ENCODE assay signal across 10 cellular contexts in genomic region chr16:81401035-81401950, GRCh38. TPM values are rescaled to one million over a fixed set of nuclear protein-coding genes. Genes with fewer than 3 reads are reported as not detected.
DNase-seq lines count a peak whose midpoint lies in the region; TF ChIP-seq lines count a peak whose summit lies in the region.
"Had no signal": no experiment of that assay in that cellular context is flagged by ENCODE, and none has a peak within 500 bp of the region (broad histone marks: within the 10 kb centered on the region; RNA-seq: fewer than 3 reads in every experiment).

No MANE protein-coding gene starts in this region.

- TF ChIP-seq CTCF in C4-2B (conservative IDR thresholded peaks at IDR 0.05) (no peak), osteoblast (IDR thresholded peaks at IDR 0.05; ENCODE audit: extremely low read depth, low read depth, low read length) (no peak), A673 (conservative IDR thresholded peaks at IDR 0.05; ENCODE audit: low read depth, low read length) (no peak)

- CTCF ChIA-PET in A673 (lab: Charles Lee): no interaction called here

- H3K9me3 ChIP-seq in MG63 (no peaks in the 10 kb centered on the region), osteoblast (ENCODE audit: low read depth, low read length) (no peaks in the 10 kb centered on the region), A673 (ENCODE audit: low read depth, low read length, poor library complexity, severe bottlenecking) (no peaks in the 10 kb centered on the region)
- H3K9me3 ChIP-seq: thyroid gland had no signal

- H3K4me1 ChIP-seq in osteoblast (ENCODE audit: insufficient read depth, low read length) (peaks cover 16% of the 10 kb centered on the region), A673 (ENCODE audit: insufficient read depth, low read length, poor library complexity, severe bottlenecking) (no peaks in the 10 kb centered on the region)

- intact Hi-C loops in A673 (cut with micrococcal nuclease; ENCODE audit: unreplicated experiment): loop anchor here (5.0 kb wide), 1 partner anchor 336 kb away; no protein-coding TSS in a partner anchor

- H3K36me3 ChIP-seq in MG63: no peaks in the 10 kb centered on the region
- H3K36me3 ChIP-seq in osteoblast (ENCODE audit: insufficient read depth, low read length): no peaks in the 10 kb centered on the region
- H3K36me3 ChIP-seq in A673 (ENCODE audit: insufficient read depth, low read length, poor library complexity, severe bottlenecking): no peaks in the 10 kb centered on the region
- H3K36me3 ChIP-seq: cardiac muscle cell, thyroid gland had no signal

- H3K4me2 ChIP-seq in osteoblast (ENCODE audit: insufficient read depth, low read length): peak overlapping the region; percentile 77

- H3K27ac ChIP-seq in C4-2B (peak overlapping the region; percentile 8; the same call in 1 of the 2 replicates), osteoblast (ENCODE audit: low read depth, low read length) (peak overlapping the region; percentile 42), A673 (ENCODE audit: low read depth, low read length, poor library complexity, severe bottlenecking) (no peak overlapping the region)
- H3K27ac ChIP-seq: cardiac muscle cell, thyroid gland had no signal

- peak; percentile 90 for DNase-seq in MG63
- DNase-seq in epidermal melanocyte (ENCODE audit: insufficient read length, low spot score): peak; percentile 65
- DNase-seq in osteoblast (ENCODE audit: insufficient read length, low spot score, missing footprints): peak; percentile 90
- DNase-seq in activated naive CD4-positive, alpha-beta T cell treated with Interleukin-2 at 50 U/mL for 16 hours: no peak
- DNase-seq in germinal center (ENCODE audit: low spot score): no peak
- DNase-seq in DMS79 (lab: John Stamatoyannopoulos, UW): no peak
- no peak for DNase-seq in A673 (ENCODE audit: low spot score)
- DNase-seq: thyroid gland had no signal

- no peaks in the 10 kb centered on the region for H4K20me1 ChIP-seq in osteoblast (ENCODE audit: insufficient read depth, low read length)

- H3K4me3 ChIP-seq in MG63: no peak overlapping the region
- peak overlapping the region; percentile 48 for H3K4me3 ChIP-seq in osteoblast (ENCODE audit: insufficient read depth, low read length)
- no peak overlapping the region for H3K4me3 ChIP-seq in A673 (ENCODE audit: low read depth, low read length, poor library complexity, severe bottlenecking)
- H3K4me3 ChIP-seq: cardiac muscle cell, thyroid gland had no signal

- POLR2A ChIA-PET in A673 (lab: Charles Lee; ENCODE audit: low non-redundant PET): no interaction called here

- H3K27me3 ChIP-seq in MG63 (no peaks in the 10 kb centered on the region), osteoblast (ENCODE audit: insufficient read depth, low read length) (no peaks in the 10 kb centered on the region), A673 (replicated peaks; ENCODE audit: insufficient read depth, low read depth, low read length, poor library complexity) (no peaks in the 10 kb centered on the region)
- H3K27me3 ChIP-seq: thyroid gland had no signal

- no TSS peak for BruUV-seq in A673 (replicated peaks; lab: Mats Ljungman, UMichigan)

- peak overlapping the region; percentile 69 for H2AFZ ChIP-seq in osteoblast (ENCODE audit: low read length)

- H3K79me2 ChIP-seq in osteoblast (ENCODE audit: insufficient read depth, low read length): no peaks in the 10 kb centered on the region

RNA-seq across cellular contexts. Expression of gene CMIP, which starts 43.3 kb away (rescaled TPM):
- 1.4 and 1.8 TPM in 2 replicates for total RNA-seq in MG63 (2014; rRNA removed; shearing (Covaris generic); ENCODE audit: low replicate concordance)
- total RNA-seq in osteoblast: 6.2 and 8.3 TPM in 2 replicates
- 24.7 and 25.5 TPM in 2 replicates for total RNA-seq in A673 (2021)

Comparison
In these comparisons a context has a peak if more than half of its experiments do, and no peak if none do; other contexts are left out.
1. DNase-seq: peak in MG63 (single experiment), epidermal melanocyte (single experiment) and osteoblast (single experiment); none in activated naive CD4-positive, alpha-beta T cell treated with Interleukin-2 at 50 U/mL for 16 hours (single experiment), germinal center (single experiment), DMS79 (single experiment) and A673 (single experiment).